16 cellular contexts compared by ENCODE assay signal in genomic region chr1:77084457-77084856, GRCh38.
DNase-seq lines count a peak whose midpoint lies in the region; ATAC-seq and TF ChIP-seq lines count a peak whose summit lies in the region.
"Had no signal": no experiment of that assay in that cellular context is flagged by ENCODE, and none has a peak within 500 bp of the region (broad histone marks: within the 10 kb centered on the region; RNA-seq: fewer than 3 reads in every experiment).

No MANE protein-coding gene starts in this region.

- H3K27ac ChIP-seq in GM23338 (ENCODE audit: low read depth), result no peak overlapping the region
- H3K27ac ChIP-seq in Karpas-422 (ENCODE audit: low read length), result no peak overlapping the region
- H3K27ac ChIP-seq in WERI-Rb-1, result no peak overlapping the region
- no peak overlapping the region for H3K27ac ChIP-seq in foreskin keratinocyte
- H3K27ac ChIP-seq in sigmoid colon, result no peak overlapping the region
- H3K27ac ChIP-seq: KMS-11 had no signal

- no peak overlapping the region for H3K4me3 ChIP-seq in GM23338
- no peak overlapping the region for H3K4me3 ChIP-seq in Karpas-422 (ENCODE audit: low read length)
- no peak overlapping the region for H3K4me3 ChIP-seq in WERI-Rb-1 (ENCODE audit: low read depth, low read length)
- H3K4me3 ChIP-seq in sigmoid colon, result no peak overlapping the region

- no peaks in the 10 kb centered on the region for H3F3A ChIP-seq in GM23338 (replicated peaks; ENCODE audit: low read depth)

- no peak for ATAC-seq in GM23338
- ATAC-seq in foreskin keratinocyte, result no peak
- ATAC-seq in GM21528 (IDR thresholded peaks at IDR 0.05; ENCODE audit: low FRiP score, unreplicated experiment), result no peak

- WGBS in sigmoid colon, 2 donors, result 83 to 84% methylated on average over 2 of the region's 2 CpGs

- TF ChIP-seq CTCF in GM23338 (conservative IDR thresholded peaks at IDR 0.05; ENCODE audit: low read depth in 2 of 2) (peak in 1 of 2 experiments; percentile 32; a peak in 2 of 4 replicates), WERI-Rb-1 (IDR thresholded peaks at IDR 0.05; ENCODE audit: low read depth, low read length) (peak; percentile 44; the same call in 1 of the 2 replicates), foreskin keratinocyte (conservative IDR thresholded peaks at IDR 0.05) (peak; percentile 29), sigmoid colon (IDR thresholded peaks at IDR 0.05) (no peak)

- H3K9me3 Mint-ChIP-seq in GM23338, result no peaks in the 10 kb centered on the region
- no peaks in the 10 kb centered on the region for H3K9me3 Mint-ChIP-seq in activated T-cell treated with anti-CD3 and anti-CD28 coated beads, Interleukin-2, amount 50 U/mL, for 24 hours
- H3K9me3 Mint-ChIP-seq: CD8-positive, alpha-beta memory T cell had no signal

- no peak overlapping the region for H3K9ac ChIP-seq in Karpas-422 (ENCODE audit: low read length)
- H3K9ac ChIP-seq: KMS-11 had no signal

- TF ChIP-seq POLR2A in sigmoid colon (IDR thresholded peaks at IDR 0.05), result no peak

- TF ChIP-seq EP300 in sigmoid colon (IDR thresholded peaks at IDR 0.05), result no peak

- DNase-seq in GM23338 (ENCODE audit: low spot score), result peak; percentile 24
- peak; percentile 31 for DNase-seq in Karpas-422
- DNase-seq in WERI-Rb-1, result peak; percentile 26
- no peak for DNase-seq in foreskin keratinocyte
- no peak for DNase-seq in sigmoid colon
- no peak for DNase-seq in activated T-cell treated with anti-CD3 and anti-CD28 coated beads, Interleukin-2, amount 50 U/mL, for 24 hours
- DNase-seq in SIG-M5 treated with dmso at 0.1 percent for 504 hours (lab: John Stamatoyannopoulos, UW; ENCODE audit: unreplicated experiment), result no peak
- DNase-seq: ACHN; BE2C; C1 segment of cervical spinal cord; CD4-positive, CD25-positive, alpha-beta regulatory T cell; CD8-positive, alpha-beta memory T cell; COR-L47; GDM1 had no signal

- peaks cover 4% of the 10 kb centered on the region for H3K27me3 Mint-ChIP-seq in GM23338 (ENCODE audit: insufficient read depth, low read depth, poor library complexity)
- H3K27me3 Mint-ChIP-seq in activated T-cell treated with anti-CD3 and anti-CD28 coated beads, Interleukin-2, amount 50 U/mL, for 24 hours, result no peaks in the 10 kb centered on the region
- H3K27me3 Mint-ChIP-seq: CD4-positive, CD25-positive, alpha-beta regulatory T cell; CD8-positive, alpha-beta memory T cell had no signal

- H3K36me3 ChIP-seq in GM23338 (ENCODE audit: insufficient read depth) (no peaks in the 10 kb centered on the region), Karpas-422 (ENCODE audit: insufficient read depth, low read length) (no peaks in the 10 kb centered on the region), WERI-Rb-1 (peaks cover 17% of the 10 kb centered on the region), sigmoid colon (no peaks in the 10 kb centered on the region)
- H3K36me3 ChIP-seq: BE2C had no signal

- H3K9me3 ChIP-seq in Karpas-422 (ENCODE audit: low read length) (no peaks in the 10 kb centered on the region), WERI-Rb-1 (ENCODE audit: severe bottlenecking) (no peaks in the 10 kb centered on the region), sigmoid colon (no peaks in the 10 kb centered on the region)
- H3K9me3 ChIP-seq: BE2C had no signal

- H3K4me1 ChIP-seq in GM23338 (ENCODE audit: insufficient read depth), result peaks cover 35% of the 10 kb centered on the region
- no peaks in the 10 kb centered on the region for H3K4me1 ChIP-seq in Karpas-422 (ENCODE audit: low read length)
- H3K4me1 ChIP-seq in foreskin keratinocyte, result no peaks in the 10 kb centered on the region
- peaks cover 0 to 10% (median 9%) of the 10 kb centered on the region in 4 donors for H3K4me1 ChIP-seq in sigmoid colon
- H3K4me1 ChIP-seq: BE2C had no signal

- H3K79me2 ChIP-seq in GM23338 (replicated peaks; ENCODE audit: insufficient read depth) (no peaks in the 10 kb centered on the region), Karpas-422 (ENCODE audit: low read length) (no peaks in the 10 kb centered on the region)

- H3K27ac Mint-ChIP-seq in GM23338, result no peak overlapping the region
- H3K27ac Mint-ChIP-seq in activated T-cell treated with anti-CD3 and anti-CD28 coated beads, Interleukin-2, amount 50 U/mL, for 24 hours, result no peak overlapping the region
- H3K27ac Mint-ChIP-seq: CD4-positive, CD25-positive, alpha-beta regulatory T cell; CD8-positive, alpha-beta memory T cell had no signal

- no peak overlapping the region for H2AFZ ChIP-seq in GM23338
- H2AFZ ChIP-seq in Karpas-422 (ENCODE audit: low read length), result no peak overlapping the region

- H3K9me2 ChIP-seq in GM23338 (ENCODE audit: insufficient read depth) (no peaks in the 10 kb centered on the region), Karpas-422 (replicated peaks; ENCODE audit: insufficient read depth, low read length) (no peaks in the 10 kb centered on the region)

- no peaks in the 10 kb centered on the region for H3K27me3 ChIP-seq in GM23338 (ENCODE audit: insufficient read depth)
- no peaks in the 10 kb centered on the region for H3K27me3 ChIP-seq in Karpas-422 (ENCODE audit: low read length)
- H3K27me3 ChIP-seq in WERI-Rb-1 (ENCODE audit: insufficient read depth, low read depth, severe bottlenecking), result no peaks in the 10 kb centered on the region
- H3K27me3 ChIP-seq in foreskin keratinocyte, result no peaks in the 10 kb centered on the region
- H3K27me3 ChIP-seq in sigmoid colon, result no peaks in the 10 kb centered on the region
- H3K27me3 ChIP-seq: BE2C had no signal

- no peak overlapping the region for H3K4me3 Mint-ChIP-seq in GM23338
- no peak overlapping the region for H3K4me3 Mint-ChIP-seq in activated T-cell treated with anti-CD3 and anti-CD28 coated beads, Interleukin-2, amount 50 U/mL, for 24 hours
- H3K4me3 Mint-ChIP-seq: CD4-positive, CD25-positive, alpha-beta regulatory T cell; CD8-positive, alpha-beta memory T cell had no signal

- no peak overlapping the region for H3K4me2 ChIP-seq in GM23338
- H3K4me2 ChIP-seq in Karpas-422 (ENCODE audit: low read depth, low read length, poor library complexity, severe bottlenecking), result no peak overlapping the region
- H3K4me2 ChIP-seq: KMS-11 had no signal

- H3K36me3 Mint-ChIP-seq in GM23338 (ENCODE audit: low read depth), result peaks cover 10% of the 10 kb centered on the region; the same call in 2 of the 3 replicates
- H3K36me3 Mint-ChIP-seq in activated T-cell treated with anti-CD3 and anti-CD28 coated beads, Interleukin-2, amount 50 U/mL, for 24 hours (ENCODE audit: low read depth), result no peaks in the 10 kb centered on the region
- H3K36me3 Mint-ChIP-seq: CD8-positive, alpha-beta memory T cell had no signal

- H3K4me1 Mint-ChIP-seq in GM23338, result peaks cover 33% of the 10 kb centered on the region
- no peaks in the 10 kb centered on the region for H3K4me1 Mint-ChIP-seq in activated T-cell treated with anti-CD3 and anti-CD28 coated beads, Interleukin-2, amount 50 U/mL, for 24 hours (ENCODE audit: low read depth)
- H3K4me1 Mint-ChIP-seq: CD4-positive, CD25-positive, alpha-beta regulatory T cell; CD8-positive, alpha-beta memory T cell had no signal

- H4K20me1 ChIP-seq in GM23338 (replicated peaks; ENCODE audit: insufficient read depth), result no peaks in the 10 kb centered on the region
- H4K20me1 ChIP-seq in Karpas-422 (ENCODE audit: insufficient read depth, low read depth, low read length), result no peaks in the 10 kb centered on the region

- intact Hi-C loops in sigmoid colon (cut with DNase I), result no loop called here

TF ChIP-seq in GM23338, 12 proteins besides CTCF, POLR2A, EP300 and RAD21 (continues in another document):
- TF ChIP-seq ZNF331 (CRISPR knock-in tag; IDR thresholded peaks at IDR 0.05; ENCODE audit: low read depth) (no peak), ZNF114 (CRISPR knock-in tag; IDR thresholded peaks at IDR 0.05) (no peak), ETS1 (IDR thresholded peaks at IDR 0.05) (no peak), EZH2phosphoT487 (IDR thresholded peaks at IDR 0.05; ENCODE audit: unreplicated experiment) (no peak), REST (IDR thresholded peaks at IDR 0.05; ENCODE audit: unreplicated experiment) (no peak), JUNB (IDR thresholded peaks at IDR 0.05; ENCODE audit: unreplicated experiment) (no peak), STAT1 (IDR thresholded peaks at IDR 0.05; ENCODE audit: unreplicated experiment) (no peak), POLR2AphosphoS5 (IDR thresholded peaks at IDR 0.05; ENCODE audit: low read depth) (no peak), CREB1 (CRISPR knock-in tag; IDR thresholded peaks at IDR 0.05; ENCODE audit: low read depth) (no peak)

Comparison
In these comparisons a context has a peak if more than half of its experiments do, and no peak if none do; other contexts are left out.
1. DNase-seq: peak in GM23338 (single experiment), Karpas-422 (single experiment) and WERI-Rb-1 (single experiment); none in foreskin keratinocyte (0 of 2), sigmoid colon (single experiment), activated T-cell treated with anti-CD3 and anti-CD28 coated beads, Interleukin-2, amount 50 U/mL, for 24 hours (single experiment) and SIG-M5 treated with dmso at 0.1 percent for 504 hours (single experiment).
2. CTCF ChIP-seq: peak in WERI-Rb-1 (single experiment) and foreskin keratinocyte (single experiment); none in sigmoid colon (0 of 4).